Comparison of ENCODE assay signal across 14 cellular contexts in genomic region chr14:72611506-72611905, GRCh38.
"Had no signal": no experiment of that assay in that cellular context is flagged by ENCODE, and none has a peak within 500 bp of the region (broad histone marks: within the 10 kb centered on the region; RNA-seq: fewer than 3 reads in every experiment).

No MANE protein-coding gene starts in this region.

- DNase-seq: activated CD4-positive, alpha-beta T cell treated with anti-CD3 and anti-CD28 coated beads for 4 hours; activated T-cell treated with anti-CD3 and anti-CD28 coated beads, Interleukin-2, amount 50 U/mL, for 1 hour; esophagus squamous epithelium; glutamatergic neuron; hypothalamus; retina; SJCRH30; stimulated activated CD4-positive, alpha-beta T cell treated with anti-CD3 and anti-CD28 coated beads, Interleukin-4, amount 100 ng/mL, for 1 hour; stimulated activated naive CD4-positive, alpha-beta T cell; T-helper 2 cell; transverse colon had no signal

- H3K9me3 ChIP-seq: adrenal gland, esophagus squamous epithelium, SJCRH30, transverse colon had no signal

- H3K27ac ChIP-seq: adrenal gland, esophagus squamous epithelium, parathyroid adenoma, SJCRH30, transverse colon had no signal

- H3K4me3 ChIP-seq: adrenal gland, esophagus squamous epithelium, SJCRH30, transverse colon had no signal

- H3K4me1 ChIP-seq: SJCRH30 had no signal

- H3K27me3 ChIP-seq: adrenal gland, esophagus squamous epithelium, SJCRH30, transverse colon had no signal

- H3K9ac ChIP-seq: parathyroid adenoma had no signal

- ATAC-seq: WTC11 had no signal

- H3K36me3 ChIP-seq: adrenal gland, esophagus squamous epithelium, SJCRH30, transverse colon had no signal
